Comparison of ENCODE assay signal across 1 cellular context in genomic region chr6:137903933-137904821, GRCh38.
A peak's percentile ranks its signal among the peaks of the same experiment; 100 is the strongest.
TF ChIP-seq lines count a peak whose summit lies in the region.

No MANE protein-coding gene starts in this region.

TF ChIP-seq in K562, 482 proteins besides CTCF, POLR2A, EP300 and RAD21 (continued from another document and continues in another):
- no peak for TF ChIP-seq HBP1 (CRISPR knock-in tag; IDR thresholded peaks at IDR 0.05)
- no peak; the same call in 1 of the 2 replicates for TF ChIP-seq BCL6 (CRISPR knock-in tag; IDR thresholded peaks at IDR 0.05)
- TF ChIP-seq PYGO2 (tag; IDR thresholded peaks at IDR 0.05): peak; percentile 70; the same call in 1 of the 2 replicates
- TF ChIP-seq KLF16 (IDR thresholded peaks at IDR 0.05): peak; percentile 4; the same call in 1 of the 2 replicates
- no peak for TF ChIP-seq ZBTB11 (CRISPR knock-in tag; IDR thresholded peaks at IDR 0.05)
- TF ChIP-seq ZNF384 (IDR thresholded peaks at IDR 0.05; ENCODE audit: low read depth, low read length): peak; percentile 30; the same call in 1 of the 2 replicates
- no peak for TF ChIP-seq ZBTB7A (IDR thresholded peaks at IDR 0.05; ENCODE audit: borderline replicate concordance, control insufficient read depth, low read depth, low read length)
- TF ChIP-seq CGGBP1 (CRISPR knock-in tag; IDR thresholded peaks at IDR 0.05): no peak
- TF ChIP-seq NFE2 (IDR thresholded peaks at IDR 0.05; ENCODE audit: low read depth): peak; percentile 56
- TF ChIP-seq ZSCAN32 (CRISPR knock-in tag; IDR thresholded peaks at IDR 0.05): peak; percentile 98
- TF ChIP-seq TCF15 (CRISPR knock-in tag; IDR thresholded peaks at IDR 0.05): peak; percentile 60; the same call in 1 of the 2 replicates
- TF ChIP-seq RERE (CRISPR knock-in tag; IDR thresholded peaks at IDR 0.05; ENCODE audit: borderline replicate concordance): no peak
- TF ChIP-seq MAZ (CRISPR knock-in tag; conservative IDR thresholded peaks at IDR 0.05 in 1 of 2, IDR thresholded peaks at IDR 0.05 in 1 of 2): peak in 1 of 2 experiments; percentile 60; a peak in 2 of 4 replicates
- TF ChIP-seq NR2C2 (CRISPR knock-in tag; IDR thresholded peaks at IDR 0.05): no peak
- 0 out of 2 replicates have a peak, but pooled peaks have one; percentile 16 for TF ChIP-seq NR2C2 (tag; IDR thresholded peaks at IDR 0.05)
- TF ChIP-seq THAP12 (CRISPR knock-in tag; IDR thresholded peaks at IDR 0.05): no peak
- TF ChIP-seq ELF1 (tag; IDR thresholded peaks at IDR 0.05): no peak
- TF ChIP-seq DDX20 (tag; IDR thresholded peaks at IDR 0.05; ENCODE audit: low read depth): no peak
- no peak for TF ChIP-seq HNRNPL (IDR thresholded peaks at IDR 0.05; ENCODE audit: low read depth, low read length)
- 0 out of 2 replicates have a peak, but pooled peaks have one; percentile 4 for TF ChIP-seq ZNF740 (CRISPR knock-in tag; IDR thresholded peaks at IDR 0.05)
- 0 out of 4 replicates have a peak, but pooled peaks of 1 of the 2 experiments have one; percentile 58 for TF ChIP-seq ZNF740 (tag; IDR thresholded peaks at IDR 0.05)
- no peak for TF ChIP-seq MEF2D (tag; conservative IDR thresholded peaks at IDR 0.05; ENCODE audit: low read depth)
- peak; percentile 67; the same call in 1 of the 2 replicates for TF ChIP-seq ZNF41 (CRISPR knock-in tag; conservative IDR thresholded peaks at IDR 0.05)
- TF ChIP-seq SMARCE1 (IDR thresholded peaks at IDR 0.05): peak; percentile 92
- TF ChIP-seq ARHGAP35 (IDR thresholded peaks at IDR 0.05; ENCODE audit: partially characterized antibody): no peak
- TF ChIP-seq KLF10 (CRISPR knock-in tag; IDR thresholded peaks at IDR 0.05): no peak
- TF ChIP-seq ETV1 (tag; conservative IDR thresholded peaks at IDR 0.05; ENCODE audit: low read depth): no peak
- peak; percentile 85 for TF ChIP-seq ZNF395 (CRISPR knock-in tag; IDR thresholded peaks at IDR 0.05)
- TF ChIP-seq ZMIZ1 (IDR thresholded peaks at IDR 0.05; ENCODE audit: low read depth in 2 of 2, low read length in 2 of 2): peak in 1 of 2 experiments; percentile 58; a peak in 1 of 4 replicates
- no peak for TF ChIP-seq MITF (IDR thresholded peaks at IDR 0.05)
- no peak for TF ChIP-seq ELF4 (CRISPR knock-in tag; IDR thresholded peaks at IDR 0.05)
- no peak for TF ChIP-seq RFX7 (CRISPR knock-in tag; IDR thresholded peaks at IDR 0.05)
- no peak for TF ChIP-seq ZNF134 (CRISPR knock-in tag; conservative IDR thresholded peaks at IDR 0.05)
- no peak for TF ChIP-seq NFYB (IDR thresholded peaks at IDR 0.05; ENCODE audit: extremely low read depth, insufficient read length)
- no peak for TF ChIP-seq FOXK1 (CRISPR knock-in tag; IDR thresholded peaks at IDR 0.05; ENCODE audit: borderline replicate concordance)
- TF ChIP-seq PRMT5 (CRISPR knock-in tag; IDR thresholded peaks at IDR 0.05): no peak
- no peak for TF ChIP-seq RBM25 (IDR thresholded peaks at IDR 0.05; ENCODE audit: low read depth, low read length, severe bottlenecking)
- TF ChIP-seq CXXC5 (CRISPR knock-in tag; IDR thresholded peaks at IDR 0.05): peak; percentile 80
- TF ChIP-seq ILF3 (IDR thresholded peaks at IDR 0.05; ENCODE audit: borderline replicate concordance): no peak
- TF ChIP-seq ATF7 (IDR thresholded peaks at IDR 0.05): peak; percentile 96
- TF ChIP-seq NFATC3 (IDR thresholded peaks at IDR 0.05): 0 out of 2 replicates have a peak, but pooled peaks have one; percentile 28
